Comparison of ENCODE assay signal across 1 cellular context in genomic region chr7:47502240-47502877, GRCh38.
TF ChIP-seq lines count a peak whose summit lies in the region.

No MANE protein-coding gene starts in this region.

TF ChIP-seq in HepG2, 621 proteins besides CTCF, POLR2A, EP300 and RAD21 (continued from another document):
- no peak for TF ChIP-seq ZBTB49 (CRISPR knock-in tag; IDR thresholded peaks at IDR 0.05; ENCODE audit: borderline replicate concordance)
